ENCODE assay signal across 8 cellular contexts in genomic region chr15:73972984-73973682, GRCh38. TPM values are rescaled to one million over a fixed set of nuclear protein-coding genes. Genes with fewer than 3 reads are reported as not detected.
DNase-seq lines count a peak whose midpoint lies in the region; ATAC-seq and TF ChIP-seq lines count a peak whose summit lies in the region.

No MANE protein-coding gene starts in this region.

- H3K4me3 ChIP-seq in lower lobe of right lung: peak overlapping the region; percentile 21

- peaks cover 8% of the 10 kb centered on the region for H3K4me1 ChIP-seq in lower lobe of right lung

- DNase-seq in NCI-H69 (lab: John Stamatoyannopoulos, UW) (peak; percentile 86), dermis blood vessel endothelial cell (peak; percentile 89), lower lobe of right lung (peak; percentile 88)
- peak; percentile 75 for DNase-seq in activated CD4-positive, alpha-beta T cell treated with anti-CD3 and anti-CD28 coated beads, Interleukin-2, amount 50 U/mL, for 4 hours
- DNase-seq in stimulated activated CD4-positive, alpha-beta T cell treated with anti-CD3 and anti-CD28 coated beads, TNF-alpha, amount 100 ng/mL, for 24 hours (ENCODE audit: low read depth in 3 of 3): peak; percentile 57 to 79 (median 71)

- H3K9me3 ChIP-seq in lower lobe of right lung: no peaks in the 10 kb centered on the region

- H3K27ac ChIP-seq in C4-2B: no peak overlapping the region
- H3K27ac ChIP-seq in lower lobe of right lung: no peak overlapping the region

- H3K36me3 ChIP-seq in lower lobe of right lung: no peaks in the 10 kb centered on the region

- peaks cover 6% of the 10 kb centered on the region for H3K27me3 ChIP-seq in lower lobe of right lung (ENCODE audit: low read depth)

- TF ChIP-seq CTCF in C4-2B (conservative IDR thresholded peaks at IDR 0.05): peak; percentile 93
- peak; percentile 81 for TF ChIP-seq CTCF in lower lobe of right lung (IDR thresholded peaks at IDR 0.05)

- intact Hi-C loops in lower lobe of right lung (cut with DNase I): no loop called here

- peak; percentile 46 for ATAC-seq in HG02798 (IDR thresholded peaks at IDR 0.05; ENCODE audit: poor library complexity, unreplicated experiment)
- peak; percentile 95 for ATAC-seq in lower lobe of right lung
- ATAC-seq in GM19328 (IDR thresholded peaks at IDR 0.05; ENCODE audit: unreplicated experiment): no peak

RNA-seq across cellular contexts. Expression of gene STOML1, which starts 19.0 kb away (rescaled TPM):
- 19.9 and 22.3 TPM in 2 replicates for total RNA-seq in dermis blood vessel endothelial cell
- 16.3 TPM for total RNA-seq in lower lobe of right lung

RNA-seq across cellular contexts. Expression of gene PML, which starts 21.4 kb away (rescaled TPM):
- total RNA-seq in dermis blood vessel endothelial cell (95.5 and 176 TPM in 2 replicates), lower lobe of right lung (79.4 TPM)

RNA-seq across cellular contexts. Expression of gene LOXL1, which starts 46.9 kb away (rescaled TPM):
- total RNA-seq in dermis blood vessel endothelial cell (0.68 and 0.70 TPM in 2 replicates), lower lobe of right lung (7.6 TPM)
